1 cellular context compared by ENCODE assay signal in genomic region chr2:190407662-190408537, GRCh38.
TF ChIP-seq lines count a peak whose summit lies in the region.

TSS of gene MFSD6 (plus strand) at chr2:190408355. CDS start at chr2:190436030, 27,675 bp downstream.

TF ChIP-seq in H1, 55 proteins besides CTCF, POLR2A, EP300 and RAD21 (continued from another document):
- peak; percentile 15; the same call in 1 of the 2 replicates for TF ChIP-seq RBBP5 (IDR thresholded peaks at IDR 0.05; ENCODE audit: borderline replicate concordance, low read depth, low read length)
- TF ChIP-seq POU5F1 (IDR thresholded peaks at IDR 0.05; ENCODE audit: low read depth, low read length) = no peak
